Comparison of ENCODE assay signal across 20 cellular contexts in genomic region chr3:133246119-133246518, GRCh38.
"Had no signal": no experiment of that assay in that cellular context is flagged by ENCODE, and none has a peak within 500 bp of the region (broad histone marks: within the 10 kb centered on the region; RNA-seq: fewer than 3 reads in every experiment).

No MANE protein-coding gene starts in this region.

- H3K4me2 ChIP-seq: hepatocyte had no signal

- H3K79me2 ChIP-seq: hepatocyte had no signal

- H2AFZ ChIP-seq: hepatocyte had no signal

- ATAC-seq: activated CD8-positive, alpha-beta T cell treated with anti-CD3 and anti-CD28 coated beads, Interleukin-2, amount 10 ng/mL, durations not matched to agents 7 days and 5 days; natural killer cell treated with Interleukin-12 subunit alpha and Interleukin-12 subunit beta and Interleukin-15 and Interleukin-18, amount 100 ng/mL, for 72 hours; pancreas; right lobe of liver; stimulated activated memory B cell treated with anti-CD40 and anti-IgM and Interleukin-4, amounts not matched to agents 10 μg/mL and 1 μg/mL and 100 μg/mL, for 72 hours; T-helper 17 cell had no signal

- H3K9me3 ChIP-seq: esophagus squamous epithelium, neutrophil, pancreas, right lobe of liver, vagina had no signal

- H3K4me1 ChIP-seq: esophagus squamous epithelium, pancreas, right lobe of liver, vagina had no signal

- H3K27ac ChIP-seq: esophagus squamous epithelium, hepatocyte, neutrophil, pancreas, right lobe of liver, vagina had no signal

- DNase-seq: activated CD4-positive, alpha-beta T cell treated with anti-CD3 and anti-CD28 coated beads for 1 hour; activated CD4-positive, alpha-beta T cell treated with anti-CD3 and anti-CD28 coated beads, Interleukin-2, amount 50 U/mL, for 1 hour; activated CD8-positive, alpha-beta T cell treated with anti-CD3 and anti-CD28 coated beads, Interleukin-2, amount 10 ng/mL, durations not matched to agents 7 days and 5 days; amniotic stem cell; cortex of kidney; endodermal cell; esophagus squamous epithelium; immature natural killer cell; pancreas; right lobe of liver; small intestine; stimulated activated CD4-positive, alpha-beta T cell treated with anti-CD3 and anti-CD28 coated beads, Interleukin-15, amount 100 ng/mL, for 24 hours; SW 1271; T-helper 17 cell; trophoblast cell had no signal

- H3K27me3 ChIP-seq: hepatocyte, neutrophil, pancreas, right lobe of liver, vagina had no signal

- H3K4me3 ChIP-seq: esophagus squamous epithelium, hepatocyte, pancreas, right lobe of liver, vagina had no signal

- H3K36me3 ChIP-seq: esophagus squamous epithelium, neutrophil, pancreas, right lobe of liver, vagina had no signal
